6 cellular contexts compared by ENCODE assay signal in the genomic region with DNA sequence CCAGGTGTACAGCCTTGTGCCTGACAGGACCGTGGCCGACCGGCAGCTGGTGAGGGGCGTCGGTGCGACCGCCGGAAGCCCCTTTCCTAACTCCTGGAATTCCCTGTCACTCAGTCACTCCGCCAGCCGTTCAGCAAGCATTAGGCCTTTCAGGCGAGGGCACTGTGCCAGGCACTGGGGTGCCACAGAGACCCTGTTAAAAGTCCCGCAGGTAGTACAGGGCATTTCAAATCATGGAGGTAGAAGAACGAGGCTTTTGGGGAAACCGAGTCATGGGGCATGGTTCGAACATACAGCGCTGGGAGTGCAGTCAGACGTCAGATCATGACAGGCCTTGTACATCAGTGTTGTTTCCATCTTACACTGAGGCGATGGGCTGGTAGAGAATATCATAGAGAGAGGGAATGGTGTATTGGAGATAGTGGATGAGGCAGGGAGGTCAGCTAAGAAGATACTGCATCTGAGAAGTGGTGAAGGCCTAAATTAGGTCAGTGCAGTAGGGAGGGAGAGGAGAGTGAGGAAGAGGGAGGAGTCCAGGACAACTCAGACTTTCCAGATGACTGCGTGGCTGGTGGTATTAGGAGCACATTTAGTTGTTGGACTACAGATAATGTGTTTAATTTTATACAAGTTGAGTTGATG. TPM values are rescaled to one million over a fixed set of nuclear protein-coding genes. Genes with fewer than 3 reads are reported as not detected.
DNase-seq lines count a peak whose midpoint lies in the region; ATAC-seq and TF ChIP-seq lines count a peak whose summit lies in the region.

No MANE protein-coding gene starts in this region.

- peak overlapping the region in 3 of 4 donors; percentile 40 to 89 (median 82) for H3K4me3 ChIP-seq in adrenal gland
- H3K4me3 ChIP-seq in mucosa of descending colon, result peak overlapping the region; percentile 76

- DNase-seq in adrenal gland (peak in 6 of 7 donors; percentile 52 to 86 (median 80)), mucosa of descending colon (no peak), NCI-H1417 treated with DMSO at 0.1 percent for 48 hours (lab: John Stamatoyannopoulos, UW) (no peak)

- peak overlapping the region; percentile 95 to 99 (median 99) for H3K27ac ChIP-seq in adrenal gland

- 8 to 17% (median 10%) methylated on average over 7 to 19 of the region's 19 CpGs for WGBS in adrenal gland, 4 donors

- H3K27me3 ChIP-seq in adrenal gland, result no peaks in the 10 kb centered on the region

- TF ChIP-seq POLR2A in adrenal gland (IDR thresholded peaks at IDR 0.05), result peak in 1 of 2 donors; percentile 46

- ATAC-seq in HG03442 (IDR thresholded peaks at IDR 0.05; ENCODE audit: unreplicated experiment) (peak; percentile 1), mucosa of descending colon (no peak), GM18907 (IDR thresholded peaks at IDR 0.05; ENCODE audit: unreplicated experiment) (no peak), GM21737 (IDR thresholded peaks at IDR 0.05; ENCODE audit: unreplicated experiment) (no peak)

- no peak for TF ChIP-seq CTCF in adrenal gland (IDR thresholded peaks at IDR 0.05)
- no peak for TF ChIP-seq CTCF in mucosa of descending colon (IDR thresholded peaks at IDR 0.05)

- H3K36me3 ChIP-seq in adrenal gland (replicated peaks in 1 of 2) (peaks cover 0 to 26% of the 10 kb centered on the region in 2 donors), mucosa of descending colon (ENCODE audit: low read depth) (peaks cover 2% of the 10 kb centered on the region)

- H3K9me3 ChIP-seq in adrenal gland (replicated peaks in 1 of 3) (no peaks in the 10 kb centered on the region), mucosa of descending colon (no peaks in the 10 kb centered on the region)

- intact Hi-C loops in adrenal gland (cut with DNase I) (no loop called here), mucosa of descending colon (cut with DNase I, micrococcal nuclease) (no loop called here)

- peaks cover 20 to 40% of the 10 kb centered on the region in 2 donors for H3K4me1 ChIP-seq in adrenal gland (replicated peaks in 1 of 2)
- H3K4me1 ChIP-seq in mucosa of descending colon (ENCODE audit: low read depth), result peaks cover 17% of the 10 kb centered on the region

RNA-seq across cellular contexts. Expression of gene DXO, which starts 0.9 kb away (rescaled TPM):
- total RNA-seq in adrenal gland, result 10 to 100 TPM; 19.9 to 57.1 (median 45.0) TPM
- polyA plus RNA-seq in adrenal gland, result 100 to 1,000 TPM in 1 of 3 donors, 10 to 100 TPM in 2; 38.7 to 102 (median 83.7) TPM
- total RNA-seq in mucosa of descending colon, result 10 to 100 TPM; 12.4 to 18.1 (median 15.8) TPM

RNA-seq across cellular contexts. Expression of gene C4A, which starts 9.0 kb away (rescaled TPM):
- total RNA-seq in adrenal gland (1,000 to 10,000 TPM in 5 of 8 donors, 100 to 1,000 TPM in 3; 547 to 2,285 (median 1,263) TPM), mucosa of descending colon (100 to 1,000 TPM in 1 of 3 donors, 10 to 100 TPM in 2; 10.2 to 203 (median 56.0) TPM)
- polyA plus RNA-seq in adrenal gland, result 1,000 to 10,000 TPM in 1 of 3 donors, 100 to 1,000 TPM in 2; 212 to 1,408 (median 665) TPM

RNA-seq across cellular contexts. Expression of gene SKIC2, which starts 13.9 kb away (rescaled TPM):
- total RNA-seq in adrenal gland (100 to 1,000 TPM in 4 of 8 donors, 10 to 100 TPM in 4; 43.2 to 231 (median 90.7) TPM), mucosa of descending colon (10 to 100 TPM; 58.6 to 87.2 (median 81.2) TPM)
- 100 to 1,000 TPM in 2 of 3 donors, 10 to 100 TPM in 1; 38.8 to 330 (median 243) TPM for polyA plus RNA-seq in adrenal gland

RNA-seq across cellular contexts. Expression of gene NELFE, which starts 14.1 kb away (rescaled TPM):
- total RNA-seq in adrenal gland, result 100 to 1,000 TPM in 3 of 8 donors, 10 to 100 TPM in 5; 64.4 to 107 (median 85.1) TPM
- 100 to 1,000 TPM in 2 of 3 donors, 10 to 100 TPM in 1; 89.9 to 117 (median 106) TPM for polyA plus RNA-seq in adrenal gland
- 10 to 100 TPM; 44.9 to 52.4 (median 51.8) TPM for total RNA-seq in mucosa of descending colon

RNA-seq across cellular contexts. Expression of gene CFB, which starts 26.9 kb away (rescaled TPM):
- total RNA-seq in adrenal gland (100 to 1,000 TPM in 2 of 8 donors, 10 to 100 TPM in 6; 13.1 to 166 (median 28.2) TPM), mucosa of descending colon (100 to 1,000 TPM in 1 of 3 donors, 10 to 100 TPM in 2; 34.5 to 178 (median 40.4) TPM)
- 10 to 100 TPM; 10.2 to 76.4 (median 60.6) TPM for polyA plus RNA-seq in adrenal gland

Comparison
In these comparisons a context has a peak if more than half of its experiments do, and no peak if none do; other contexts are left out.
1. DNase-seq: peak in adrenal gland (6 of 7); none in mucosa of descending colon (0 of 3) and NCI-H1417 treated with DMSO at 0.1 percent for 48 hours (single experiment).